ENCODE assay signal across 9 cellular contexts in the genomic region with DNA sequence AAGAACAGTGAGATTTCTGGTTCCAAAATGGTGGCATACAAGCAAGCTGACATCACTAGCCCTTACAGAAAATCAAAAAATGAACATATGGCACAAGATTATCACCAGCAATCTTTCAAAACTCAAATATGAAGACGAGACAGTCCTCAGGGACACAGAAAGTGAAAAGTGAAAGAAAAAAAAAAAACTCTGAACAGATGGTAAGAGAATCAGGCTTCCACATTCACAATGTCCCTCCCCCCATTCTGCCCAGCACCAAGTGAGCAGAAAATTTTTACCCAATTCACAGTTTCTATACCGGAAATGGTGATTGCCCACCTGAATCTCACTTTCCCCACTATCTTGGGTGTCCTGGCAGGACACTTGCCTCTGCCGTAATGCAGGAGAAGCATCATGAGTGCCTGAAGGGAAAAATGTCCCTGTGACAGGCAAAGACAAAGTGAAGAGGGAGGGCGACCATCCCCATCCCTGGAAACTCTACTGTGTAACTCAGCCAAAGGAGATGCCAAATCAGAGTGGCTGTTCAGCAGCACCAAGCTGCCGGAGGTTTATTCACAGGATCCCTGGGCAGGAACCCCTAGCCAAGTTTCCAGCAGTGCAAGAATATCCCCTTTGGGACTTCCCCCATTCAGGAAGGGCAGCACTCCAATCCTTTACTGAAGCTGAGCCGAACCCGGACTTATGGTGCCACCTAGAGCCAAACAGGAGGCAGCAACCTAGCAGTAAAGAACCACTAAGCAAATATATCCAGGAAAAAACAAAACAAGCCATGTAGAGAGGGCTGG.
DNase-seq lines count a peak whose midpoint lies in the region; ATAC-seq and FAIRE-seq lines count a peak whose summit lies in the region.
"Had no signal": no experiment of that assay in that cellular context is flagged by ENCODE, and none has a peak within 500 bp of the region (broad histone marks: within the 10 kb centered on the region; RNA-seq: fewer than 3 reads in every experiment).

No MANE protein-coding gene starts in this region.

- peaks cover 3% of the 10 kb centered on the region for H3K27me3 Mint-ChIP-seq in activated T-cell treated with anti-CD3 and anti-CD28 coated beads, Interleukin-2, amount 50 U/mL, for 4 hours (ENCODE audit: low read depth)

- no peak overlapping the region for H3K4me3 Mint-ChIP-seq in activated T-cell treated with anti-CD3 and anti-CD28 coated beads, Interleukin-2, amount 50 U/mL, for 4 hours
- H3K4me3 Mint-ChIP-seq: B cell had no signal

- H3K36me3 Mint-ChIP-seq in activated T-cell treated with anti-CD3 and anti-CD28 coated beads, Interleukin-2, amount 50 U/mL, for 4 hours (ENCODE audit: insufficient read depth) = no peaks in the 10 kb centered on the region

- peaks cover 4% of the 10 kb centered on the region for H3K9me3 Mint-ChIP-seq in activated T-cell treated with anti-CD3 and anti-CD28 coated beads, Interleukin-2, amount 50 U/mL, for 4 hours

- H3K4me1 Mint-ChIP-seq in activated T-cell treated with anti-CD3 and anti-CD28 coated beads, Interleukin-2, amount 50 U/mL, for 4 hours (ENCODE audit: low read depth) = no peaks in the 10 kb centered on the region
- H3K4me1 Mint-ChIP-seq: B cell had no signal

- peak; percentile 92 for ATAC-seq in HG03432 (IDR thresholded peaks at IDR 0.05; ENCODE audit: unreplicated experiment)
- no peak for ATAC-seq in activated T-cell treated with anti-CD3 and anti-CD28 coated beads, Interleukin-2, amount 50 U/mL, for 4 hours

- DNase-seq in NCI-H1436 (lab: John Stamatoyannopoulos, UW) (peak; percentile 0), NCI-H1436 treated with DMSO at 0.1 percent for 48 hours (lab: John Stamatoyannopoulos, UW) (no peak), RPMI8226 (peak; percentile 6), left kidney (ENCODE audit: low read depth, low spot score) (peak; percentile 22), frontal cortex (ENCODE audit: low spot score in 2 of 2) (no peak), DMS79 (lab: John Stamatoyannopoulos, UW) (no peak)
- no peak for DNase-seq in activated T-cell treated with anti-CD3 and anti-CD28 coated beads, Interleukin-2, amount 50 U/mL, for 4 hours

- no peak for FAIRE-seq in frontal cortex (lab: Jason Lieb, UNC)

Comparison
In these comparisons a context has a peak if more than half of its experiments do, and no peak if none do; other contexts are left out.
1. DNase-seq: peak in NCI-H1436 (single experiment), RPMI8226 (single experiment) and left kidney (single experiment); none in NCI-H1436 treated with DMSO at 0.1 percent for 48 hours (single experiment), frontal cortex (0 of 2), DMS79 (single experiment) and activated T-cell treated with anti-CD3 and anti-CD28 coated beads, Interleukin-2, amount 50 U/mL, for 4 hours (single experiment).